8 cellular contexts compared by ENCODE assay signal in genomic region chrX:154546354-154547244, GRCh38. TPM values are rescaled to one million over a fixed set of nuclear protein-coding genes. Genes with fewer than 3 reads are reported as not detected.
DNase-seq lines count a peak whose midpoint lies in the region; ATAC-seq and TF ChIP-seq lines count a peak whose summit lies in the region.

Gene G6PD (minus strand): TSS chrX:154546846. CDS start chrX:154546155, 691 bp downstream.

- peak; percentile 72 for DNase-seq in DMS153 (lab: John Stamatoyannopoulos, UW)
- DNase-seq in HUDEP-2 (lab: John Stamatoyannopoulos, UW; ENCODE audit: unreplicated experiment in 76 of 76), result peak in 66 of 76 experiments; percentile 1 to 85 (median 66)
- peak; percentile 83 for DNase-seq in RPMI8226
- DNase-seq in activated effector memory CD4-positive, alpha-beta T cell treated with anti-CD3 and anti-CD28 coated beads, Interleukin-2, amount 50 U/mL, for 16 hours, result peak; percentile 93
- peak in 1 of 2 donors; percentile 22 for DNase-seq in foreskin keratinocyte
- DNase-seq in omental fat pad (ENCODE audit: low spot score), result no peak

- no peaks in the 10 kb centered on the region for H3K4me1 ChIP-seq in foreskin keratinocyte
- H3K4me1 ChIP-seq in thymus (ENCODE audit: control insufficient read depth, insufficient read depth, low read length), result peaks cover 15% of the 10 kb centered on the region

- H3K27ac ChIP-seq in foreskin keratinocyte (peak within 1 kb of the TSS; percentile 87), thymus (ENCODE audit: low read depth) (peak within 1 kb of the TSS; percentile 90)

- WGBS in thymus, result 2% methylated on average over 88 of the region's 92 CpGs

- H3K4me3 ChIP-seq in thymus (ENCODE audit: low read length), result peak within 1 kb of the TSS; percentile 74

- no peaks in the 10 kb centered on the region for H3K9me3 ChIP-seq in thymus (ENCODE audit: control insufficient read depth)

- H3K27me3 ChIP-seq in foreskin keratinocyte, result no peaks in the 10 kb centered on the region
- no peaks in the 10 kb centered on the region for H3K27me3 ChIP-seq in thymus (ENCODE audit: control insufficient read depth, insufficient read depth)

- peaks cover 7% of the 10 kb centered on the region for H3K36me3 ChIP-seq in thymus (ENCODE audit: control insufficient read depth, insufficient read depth)

- TF ChIP-seq CTCF in foreskin keratinocyte (conservative IDR thresholded peaks at IDR 0.05) (no peak), omental fat pad (IDR thresholded peaks at IDR 0.05) (no peak)

- ATAC-seq in GM21381 (IDR thresholded peaks at IDR 0.05; ENCODE audit: unreplicated experiment) (peak; percentile 55), foreskin keratinocyte (peak; percentile 61), omental fat pad (ENCODE audit: low FRiP score) (peak; percentile 57)

RNA-seq across cellular contexts. Expression of gene G6PD, which starts in this region (rescaled TPM):
- total RNA-seq in foreskin keratinocyte (88.2 and 94.3 TPM in 2 replicates), omental fat pad (10 to 100 TPM; 42.1 to 76.7 (median 58.5) TPM)
- polyA plus RNA-seq in foreskin keratinocyte (102 and 112 TPM in 2 replicates), thymus (21.0 TPM)
